11 cellular contexts compared by ENCODE assay signal in genomic region chr1:183027031-183027430, GRCh38. TPM values are rescaled to one million over a fixed set of nuclear protein-coding genes. Genes with fewer than 3 reads are reported as not detected.
DNase-seq lines count a peak whose midpoint lies in the region; ATAC-seq, FAIRE-seq and TF ChIP-seq lines count a peak whose summit lies in the region.
"Had no signal": no experiment of that assay in that cellular context is flagged by ENCODE, and none has a peak within 500 bp of the region (broad histone marks: within the 10 kb centered on the region; RNA-seq: fewer than 3 reads in every experiment).

No MANE protein-coding gene starts in this region.

- peaks cover 3% of the 10 kb centered on the region for H3K27me3 Mint-ChIP-seq in HFFc6 (ENCODE audit: insufficient read depth)
- peaks cover 79% of the 10 kb centered on the region for H3K27me3 Mint-ChIP-seq in CD4-positive, alpha-beta T cell

- no peak for ATAC-seq in GM12878
- ATAC-seq in thoracic aorta (ENCODE audit: insufficient number of reproducible peaks, low FRiP score, low read depth), result no peak
- no peak for ATAC-seq in CD4-positive, alpha-beta T cell (ENCODE audit: poor library complexity)
- ATAC-seq: activated T-helper 17 cell treated with anti-CD3 and anti-CD28 coated beads, Interleukin-2, amount 50 U/mL, for 72 hours had no signal

- no peaks in the 10 kb centered on the region for H4K20me1 ChIP-seq in GM12878 (ENCODE audit: control insufficient read depth, insufficient read depth)

- BruUV-seq in GM12878 (replicated peaks; lab: Mats Ljungman, UMichigan), result no TSS peak

- peaks cover 50% of the 10 kb centered on the region for H3K79me2 ChIP-seq in GM12878 (ENCODE audit: control insufficient read depth, insufficient read depth, low read length)

- 32% methylated on average over 3 of the region's 3 CpGs for WGBS in GM12878 (ENCODE audit: insufficient coverage, insufficient replicate concordance, low lambda C conversion rate, missing lambda C conversion rate)

- TF ChIP-seq POLR2A in GM12878 (IDR thresholded peaks at IDR 0.05; ENCODE audit: low read depth, low read length), result no peak

- H3K4me1 Mint-ChIP-seq in HFFc6 (ENCODE audit: low read depth), result peaks cover 65% of the 10 kb centered on the region
- peaks cover 12% of the 10 kb centered on the region for H3K4me1 Mint-ChIP-seq in CD4-positive, alpha-beta T cell (ENCODE audit: low read depth)

- H3K4me3 ChIP-seq in GM12878 (peak overlapping the region; percentile 74), kidney epithelial cell (ENCODE audit: low read depth, low read length) (peak overlapping the region; percentile 66), thoracic aorta (peak overlapping the region; percentile 90)

- SMC1A ChIA-PET in GM12878 (lab: Charles Lee; ENCODE audit: uncharacterized antibody, unreplicated experiment), result interaction anchor here (0.6 to 5.9 kb wide), 17 partner anchors 13 to 572 kb away, joined by 3 to 92 read pairs (median 4); no protein-coding TSS in a partner anchor

- H3K36me3 ChIP-seq in GM12878 (ENCODE audit: control insufficient read depth in 2 of 2, insufficient read depth in 2 of 2, low read length in 1 of 2), result no peaks in the 10 kb centered on the region
- no peaks in the 10 kb centered on the region for H3K36me3 ChIP-seq in kidney epithelial cell (ENCODE audit: control insufficient read depth, insufficient read depth, low read length)
- H3K36me3 ChIP-seq in thoracic aorta, result no peaks in the 10 kb centered on the region

- TF ChIP-seq CTCF in HFFc6 (IDR thresholded peaks at IDR 0.05) (no peak), GM12878 (IDR thresholded peaks at IDR 0.05 in 2 of 3, conservative IDR thresholded peaks at IDR 0.05 in 1 of 3; ENCODE audit: control insufficient read depth in 2 of 3, extremely low read depth in 1 of 3, insufficient read depth in 1 of 3, low read depth in 3 of 3, low read length in 3 of 3) (no peak), kidney epithelial cell (IDR thresholded peaks at IDR 0.05; ENCODE audit: insufficient read depth, low read length, poor library complexity, severe bottlenecking) (no peak), thoracic aorta (IDR thresholded peaks at IDR 0.05) (no peak)
- TF ChIP-seq CTCF in CD4-positive, alpha-beta T cell (IDR thresholded peaks at IDR 0.05), result no peak

- peak overlapping the region; percentile 97 for H3K27ac Mint-ChIP-seq in HFFc6
- no peak overlapping the region for H3K27ac Mint-ChIP-seq in CD4-positive, alpha-beta T cell
- H3K27ac Mint-ChIP-seq: activated T-helper 17 cell treated with anti-CD3 and anti-CD28 coated beads, Interleukin-2, amount 50 U/mL, for 72 hours had no signal

- H3K27me3 ChIP-seq in GM12878 (replicated peaks in 1 of 2; ENCODE audit: control insufficient read depth in 2 of 2, insufficient read depth in 2 of 2, low read length in 1 of 2) (no peaks in the 10 kb centered on the region), kidney epithelial cell (ENCODE audit: control insufficient read depth, insufficient read depth, low read length) (no peaks in the 10 kb centered on the region), thoracic aorta (replicated peaks; ENCODE audit: insufficient read depth) (no peaks in the 10 kb centered on the region)
- peaks cover 79% of the 10 kb centered on the region for H3K27me3 ChIP-seq in CD4-positive, alpha-beta T cell (ENCODE audit: control insufficient read depth, insufficient read depth, low read length)

- H3K9me3 ChIP-seq in GM12878 (replicated peaks; ENCODE audit: control insufficient read depth, insufficient read depth, low read length), result no peaks in the 10 kb centered on the region
- H3K9me3 ChIP-seq in thoracic aorta, result no peaks in the 10 kb centered on the region
- H3K9me3 ChIP-seq in CD4-positive, alpha-beta T cell (ENCODE audit: control insufficient read depth, low read length), result no peaks in the 10 kb centered on the region

- POLR2A ChIA-PET in GM12878 (lab: Charles Lee), result interaction anchor here (1.3 to 2.6 kb wide), 4 partner anchors 44 to 153 kb away, joined by 3 to 21 read pairs (median 4); no protein-coding TSS in a partner anchor
- POLR2A ChIA-PET in CD4-positive, alpha-beta T cell (lab: Charles Lee), result no interaction called here

- in situ Hi-C loops in GM12878 (cut with MboI), result no loop called here

- H2AFZ ChIP-seq in GM12878 (ENCODE audit: control insufficient read depth, low read depth, low read length), result no peak overlapping the region

- intact Hi-C loops in GM12878 (cut with micrococcal nuclease; ENCODE audit: unreplicated experiment), result loop anchor here (2.0 to 10.0 kb wide), 3 partner anchors 22 to 448 kb away; partner anchors contain the start of gene SMG7
- intact Hi-C loops in CD4-positive, alpha-beta T cell (cut with DNase I, micrococcal nuclease), result no loop called here

- RAD21 ChIA-PET in GM12878 (lab: Charles Lee; ENCODE audit: unreplicated experiment), result interaction anchor here (0.6 to 5.9 kb wide), 19 partner anchors 13 to 1922 kb away, joined by 3 to 104 read pairs (median 4); no protein-coding TSS in a partner anchor

- no peak for FAIRE-seq in GM12878 (lab: Jason Lieb, UNC)

- no peak for TF ChIP-seq RAD21 in GM12878 (IDR thresholded peaks at IDR 0.05; ENCODE audit: insufficient read depth, low read depth, low read length)

- 0 out of 2 replicates have a peak overlapping the region, but pooled peaks have one; percentile 18 for H3K9ac ChIP-seq in GM12878 (ENCODE audit: control insufficient read depth, insufficient read depth, low read length)

- peak overlapping the region; percentile 92 for H3K4me2 ChIP-seq in GM12878 (ENCODE audit: control insufficient read depth, insufficient read depth)

- peak overlapping the region; percentile 97 for H3K4me3 Mint-ChIP-seq in HFFc6
- no peak overlapping the region for H3K4me3 Mint-ChIP-seq in CD4-positive, alpha-beta T cell
- H3K4me3 Mint-ChIP-seq: activated T-helper 17 cell treated with anti-CD3 and anti-CD28 coated beads, Interleukin-2, amount 50 U/mL, for 72 hours had no signal

- peak overlapping the region; percentile 47; the same call in 1 of the 2 replicates for H3K27ac ChIP-seq in GM12878 (ENCODE audit: control insufficient read depth, insufficient read depth)
- peak overlapping the region in 1 of 2 donors; percentile 28 for H3K27ac ChIP-seq in thoracic aorta
- H3K27ac ChIP-seq in CD4-positive, alpha-beta T cell (ENCODE audit: low read depth, low read length), result no peak overlapping the region

- CTCF ChIA-PET in GM12878 (lab: Yijun Ruan, JAX), result interaction anchor here (0.7 to 6.0 kb wide), 12 partner anchors 12 to 438 kb away, joined by 3 to 58 read pairs (median 4); partner anchors contain the start of gene RNASEL
- CTCF ChIA-PET in CD4-positive, alpha-beta T cell (lab: Charles Lee), result no interaction called here

- H3K4me1 ChIP-seq in GM12878 (ENCODE audit: control insufficient read depth, insufficient read depth, low read length) (peaks cover 31% of the 10 kb centered on the region), thoracic aorta (ENCODE audit: control insufficient read depth in 1 of 2, low read depth in 2 of 2) (peaks cover 35 to 53% of the 10 kb centered on the region in 2 donors)

- DNase-seq in HFFc6 (no peak), GM12878 (ENCODE audit: low read depth, low spot score) (no peak), kidney epithelial cell (ENCODE audit: low read depth) (no peak), thoracic aorta (ENCODE audit: low spot score) (no peak), hypothalamus (lab: John Stamatoyannopoulos, UW) (no peak), dedifferentiated amniotic fluid mesenchymal stem cell (ENCODE audit: extremely low spot score) (no peak)
- no peak for DNase-seq in CD4-positive, alpha-beta T cell
- DNase-seq: activated CD4-positive, CD25-positive, alpha-beta regulatory T cell; NCI-H146; stimulated activated CD4-positive, alpha-beta T cell treated with anti-CD3 and anti-CD28 coated beads, Interleukin-2, amount 100 ng/mL, for 24 hours had no signal

- H3K36me3 Mint-ChIP-seq in HFFc6 (ENCODE audit: low read depth), result peaks cover 67% of the 10 kb centered on the region
- no peaks in the 10 kb centered on the region for H3K36me3 Mint-ChIP-seq in CD4-positive, alpha-beta T cell (ENCODE audit: low read depth)

- no peak for TF ChIP-seq EP300 in GM12878 (IDR thresholded peaks at IDR 0.05; ENCODE audit: borderline replicate concordance in 1 of 2, control insufficient read depth in 1 of 2, low read depth in 2 of 2, low read length in 2 of 2)

- no peaks in the 10 kb centered on the region for H3K9me3 Mint-ChIP-seq in HFFc6
- no peaks in the 10 kb centered on the region for H3K9me3 Mint-ChIP-seq in CD4-positive, alpha-beta T cell
- H3K9me3 Mint-ChIP-seq: activated T-helper 17 cell treated with anti-CD3 and anti-CD28 coated beads, Interleukin-2, amount 50 U/mL, for 72 hours had no signal

TF ChIP-seq in GM12878, 131 proteins besides CTCF, POLR2A, EP300 and RAD21:
- TF ChIP-seq BMI1 (IDR thresholded peaks at IDR 0.05; ENCODE audit: borderline replicate concordance) (0 out of 2 replicates have a peak, but pooled peaks have one; percentile 14), POU2F2 (IDR thresholded peaks at IDR 0.05; ENCODE audit: borderline replicate concordance, low read depth, low read length) (no peak)

RNA-seq across cellular contexts. Expression of gene LAMC1, which starts 3.8 kb away (rescaled TPM):
- 100 to 1,000 TPM; 352 to 465 (median 393) TPM for total RNA-seq in HFFc6 (2021; fragmentation: NEBNext Ultra II Directional; extraction: Animal tissue kit (Norgen Biotek cat#: 25700))
- total RNA-seq in GM12878 (2013; cell fraction: nucleolus; rRNA removed), result 162 and 168 TPM in 2 replicates
- total RNA-seq in GM12878 (2014; rRNA removed) (32.5 and 36.4 TPM in 2 replicates), GM12878 (2014; rRNA removed; fragmentation: Illumina TruSeq; extraction: Trizol) (33.5 and 35.1 TPM in 2 replicates), GM12878 (2021) (45.2 and 51.4 TPM in 2 replicates), kidney epithelial cell (172 and 207 TPM in 2 replicates), thoracic aorta (100 to 1,000 TPM; 273 to 362 TPM)
- polyA plus RNA-seq in GM12878 (2011; ENCODE audit: low read depth), result 13.5 TPM
- polyA plus RNA-seq in GM12878 (2011; rRNA removed) (23.1 and 27.6 TPM in 2 replicates), GM12878 (2014; fragmentation: Illumina TruSeq; extraction: Trizol) (33.5 and 37.1 TPM in 2 replicates), GM12878 (2014; fragmentation: Nextera tagmentation; extraction: Ambion mirVana) (1 to 10 TPM; 4.6 to 5.2 TPM), GM12878 (2014; rRNA removed) (23.6 and 24.6 TPM in 2 replicates), GM12878 (2016; fragmentation: Nextera tagmentation; extraction: Ambion mirVana) (10 to 100 TPM in 1 of 2 experiments, 1 to 10 TPM in 1; 6.1 to 13.0 TPM)
- 11.8 and 17.4 TPM in 2 replicates for polyA plus RNA-seq in GM12878 (2011; cell fraction: cytosol; rRNA removed)
- polyA plus RNA-seq in GM12878 (2011; cell fraction: nucleus; rRNA removed), result 38.7 and 39.2 TPM in 2 replicates
- polyA plus RNA-seq in GM12878 (2012), result 13.5 and 19.7 TPM in 2 replicates
- 30.2 and 64.6 TPM in 2 replicates for polyA minus RNA-seq in GM12878 (2011; rRNA and poly(A)+ RNA removed)
- polyA minus RNA-seq in GM12878 (2011; cell fraction: cytosol; rRNA and poly(A)+ RNA removed), result 12.8 and 14.0 TPM in 2 replicates
- 31.3 and 44.6 TPM in 2 replicates for polyA minus RNA-seq in GM12878 (2011; cell fraction: nucleus; rRNA and poly(A)+ RNA removed)
- total RNA-seq in CD4-positive, alpha-beta T cell, result not detected

Comparison
In these comparisons a context has a peak if more than half of its experiments do, and no peak if none do; other contexts are left out.
1. RNA of gene LAMC1, which starts 3.8 kb away (total RNA-seq): 352 to 465 TPM in HFFc6, 273 to 362 TPM in thoracic aorta, 172 to 207 TPM in kidney epithelial cell and 32.5 to 168 TPM in GM12878; not detected in CD4-positive, alpha-beta T cell; every median in the first group is over 10 times any median in the second.
2. Peak in every context shown above with its lines, with median percentiles within 50 percentile points of each other: H3K4me3 ChIP-seq.